ENCODE assay signal across 1 cellular context in genomic region chr10:481636-482035, GRCh38.
TF ChIP-seq lines count a peak whose summit lies in the region.

No MANE protein-coding gene starts in this region.

TF ChIP-seq in GM23338, 12 proteins besides CTCF, POLR2A, EP300 and RAD21 (continued from another document):
- no peak for TF ChIP-seq ZNF462 (CRISPR knock-in tag; IDR thresholded peaks at IDR 0.05)
- no peak for TF ChIP-seq NANOG (IDR thresholded peaks at IDR 0.05; ENCODE audit: borderline replicate concordance)
- TF ChIP-seq EZH2phosphoT487 (IDR thresholded peaks at IDR 0.05; ENCODE audit: unreplicated experiment): no peak
- TF ChIP-seq JUNB (IDR thresholded peaks at IDR 0.05; ENCODE audit: unreplicated experiment): no peak
- TF ChIP-seq EZH2 (IDR thresholded peaks at IDR 0.05; ENCODE audit: low read depth, unreplicated experiment): no peak
- no peak for TF ChIP-seq STAT1 (IDR thresholded peaks at IDR 0.05; ENCODE audit: unreplicated experiment)
